8 cellular contexts compared by ENCODE assay signal in genomic region chr10:111075577-111076185, GRCh38. TPM values are rescaled to one million over a fixed set of nuclear protein-coding genes. Genes with fewer than 3 reads are reported as not detected.
DNase-seq lines count a peak whose midpoint lies in the region; ATAC-seq and TF ChIP-seq lines count a peak whose summit lies in the region.

No MANE protein-coding gene starts in this region.

- no peak overlapping the region for H3K27ac Mint-ChIP-seq in activated CD4-positive, alpha-beta T cell treated with anti-CD3 and anti-CD28 coated beads, Interleukin-2, amount 10 ng/mL, durations not matched to agents 24 days and 14 days

- intact Hi-C loops in activated CD4-positive, alpha-beta T cell treated with anti-CD3 and anti-CD28 coated beads, Interleukin-2, amount 10 ng/mL, durations not matched to agents 24 days and 14 days (cut with micrococcal nuclease) = loop anchor here (5.0 to 10.0 kb wide), 3 partner anchors 289 to 431 kb away; partner anchors contain the start of gene RBM20
- intact Hi-C loops in spleen (cut with DNase I; ENCODE audit: low total_unique reads) = no loop called here

- DNase-seq in activated CD4-positive, alpha-beta T cell treated with anti-CD3 and anti-CD28 coated beads, Interleukin-2, amount 10 ng/mL, durations not matched to agents 24 days and 14 days = no peak
- no peak for DNase-seq in activated CD4-positive, alpha-beta T cell treated with anti-CD3 and anti-CD28 coated beads for 4 hours
- no peak for DNase-seq in Peyer's patch
- DNase-seq in fibroblast of lung (ENCODE audit: low read depth in 2 of 2) = no peak
- peak; percentile 56 for DNase-seq in spleen
- no peak for DNase-seq in stimulated activated CD4-positive, alpha-beta T cell treated with anti-CD3 and anti-CD28 coated beads, Interleukin-1b, Interleukin-23, amount 100 ng/mL, for 48 hours

- no peaks in the 10 kb centered on the region for H3K27me3 ChIP-seq in Peyer's patch
- H3K27me3 ChIP-seq in fibroblast of lung (ENCODE audit: control insufficient read depth, insufficient read depth, low read length) = peaks cover 37% of the 10 kb centered on the region
- peaks cover 0 to 86% (median 56%) of the 10 kb centered on the region in 7 donors for H3K27me3 ChIP-seq in spleen (replicated peaks in 1 of 7)

- peak overlapping the region; percentile 85 for H3K4me2 ChIP-seq in fibroblast of lung (ENCODE audit: extremely low read depth, insufficient read depth, low read length)

- no peaks in the 10 kb centered on the region for H4K20me1 ChIP-seq in fibroblast of lung (ENCODE audit: control insufficient read depth, extremely low read depth, insufficient read depth, low read length)

- H3K4me1 Mint-ChIP-seq in activated CD4-positive, alpha-beta T cell treated with anti-CD3 and anti-CD28 coated beads, Interleukin-2, amount 10 ng/mL, durations not matched to agents 24 days and 14 days = peaks cover 7% of the 10 kb centered on the region

- H3K36me3 ChIP-seq in Peyer's patch (no peaks in the 10 kb centered on the region), fibroblast of lung (ENCODE audit: control insufficient read depth, insufficient read depth, low read length) (no peaks in the 10 kb centered on the region), spleen (no peaks in the 10 kb centered on the region)

- peak overlapping the region in 3 of 4 donors; percentile 45 to 57 (median 55) for H3K4me3 ChIP-seq in Peyer's patch
- peak overlapping the region in 1 of 4 experiments; percentile 57 for H3K4me3 ChIP-seq in fibroblast of lung (replicated peaks in 1 of 4; ENCODE audit: control extremely low read depth in 1 of 4, insufficient read depth in 1 of 4, low read depth in 3 of 4, low read length in 4 of 4)
- peak overlapping the region; percentile 31 to 72 (median 54) for H3K4me3 ChIP-seq in spleen

- 22 to 31% (median 27%) methylated on average over 13 to 18 of the region's 18 CpGs for WGBS in spleen, 5 donors

- ATAC-seq in HG02852 (IDR thresholded peaks at IDR 0.05; ENCODE audit: unreplicated experiment) (no peak), GM19351 (IDR thresholded peaks at IDR 0.05; ENCODE audit: unreplicated experiment) (no peak)

- H3K36me3 Mint-ChIP-seq in activated CD4-positive, alpha-beta T cell treated with anti-CD3 and anti-CD28 coated beads, Interleukin-2, amount 10 ng/mL, durations not matched to agents 24 days and 14 days (ENCODE audit: low read depth) = peaks cover 2% of the 10 kb centered on the region

- TF ChIP-seq CTCF in Peyer's patch (IDR thresholded peaks at IDR 0.05) (no peak), fibroblast of lung (conservative IDR thresholded peaks at IDR 0.05 in 1 of 2, IDR thresholded peaks at IDR 0.05 in 1 of 2; ENCODE audit: low read depth in 1 of 2, low read length in 2 of 2) (no peak), spleen (IDR thresholded peaks at IDR 0.05 in 8 of 11, conservative IDR thresholded peaks at IDR 0.05 in 3 of 11) (no peak)

- H3K4me1 ChIP-seq in Peyer's patch (peaks cover 0 to 28% (median 12%) of the 10 kb centered on the region in 4 donors), fibroblast of lung (ENCODE audit: control insufficient read depth, extremely low read depth, insufficient read depth, low read length) (peaks cover 2% of the 10 kb centered on the region), spleen (peaks cover 11 to 32% (median 27%) of the 10 kb centered on the region in 6 donors)

- no peak for TF ChIP-seq POLR2A in Peyer's patch (IDR thresholded peaks at IDR 0.05)
- TF ChIP-seq POLR2A in spleen (IDR thresholded peaks at IDR 0.05) = no peak

- H3K9me3 ChIP-seq in Peyer's patch (no peaks in the 10 kb centered on the region), fibroblast of lung (ENCODE audit: control insufficient read depth, insufficient read depth, low read depth, low read length) (no peaks in the 10 kb centered on the region), spleen (peaks cover 0 to 7% (median 0%) of the 10 kb centered on the region in 8 donors)

- H2AFZ ChIP-seq in fibroblast of lung (ENCODE audit: low read length) = no peak overlapping the region

- H3K9ac ChIP-seq in fibroblast of lung (ENCODE audit: insufficient read depth, low read length) = no peak overlapping the region

- peak overlapping the region; percentile 78 for H3K4me3 Mint-ChIP-seq in activated CD4-positive, alpha-beta T cell treated with anti-CD3 and anti-CD28 coated beads, Interleukin-2, amount 10 ng/mL, durations not matched to agents 24 days and 14 days

- H3K27ac ChIP-seq in Peyer's patch (no peak overlapping the region), fibroblast of lung (ENCODE audit: insufficient read depth, low read length) (no peak overlapping the region), spleen (no peak overlapping the region)

- H3K27me3 Mint-ChIP-seq in activated CD4-positive, alpha-beta T cell treated with anti-CD3 and anti-CD28 coated beads, Interleukin-2, amount 10 ng/mL, durations not matched to agents 24 days and 14 days = peaks cover 74% of the 10 kb centered on the region

- H3K79me2 ChIP-seq in fibroblast of lung (ENCODE audit: control insufficient read depth, insufficient read depth, low read length) = no peaks in the 10 kb centered on the region

- no peaks in the 10 kb centered on the region for H3K9me3 Mint-ChIP-seq in activated CD4-positive, alpha-beta T cell treated with anti-CD3 and anti-CD28 coated beads, Interleukin-2, amount 10 ng/mL, durations not matched to agents 24 days and 14 days

RNA-seq across cellular contexts. Expression of gene ADRA2A, which starts 1.1 kb away (rescaled TPM):
- 0.05 TPM in 1 of 2 replicates, not detected in the other for total RNA-seq in activated CD4-positive, alpha-beta T cell treated with anti-CD3 and anti-CD28 coated beads, Interleukin-2, amount 10 ng/mL, durations not matched to agents 24 days and 14 days
- total RNA-seq in Peyer's patch (10 to 100 TPM in 1 of 4 donors, 1 to 10 TPM in 2, not detected in 1; 4.6 to 11.6 (median 5.6) TPM), fibroblast of lung (under 0.01 TPM in 2 replicates), spleen (10 to 100 TPM in 5 of 7 donors, 1 to 10 TPM in 2; 7.1 to 48.1 (median 13.8) TPM)
- polyA plus RNA-seq in fibroblast of lung (0.02 and 0.06 TPM in 2 replicates), spleen (1 to 10 TPM in 1 of 3 donors, under 1 TPM in 2; 0.35 to 1.2 (median 0.74) TPM)
- 0.03 and 0.07 TPM in 2 replicates for polyA plus RNA-seq in fibroblast of lung (2012)
- polyA minus RNA-seq in fibroblast of lung (ENCODE audit: low replicate concordance) = not detected in 2 replicates
